1 cellular context compared by ENCODE assay signal in genomic region chr12:14554281-14555008, GRCh38.
TF ChIP-seq lines count a peak whose summit lies in the region.

No MANE protein-coding gene starts in this region.

TF ChIP-seq in GM23338, 12 proteins besides CTCF, POLR2A, EP300 and RAD21 (continued from another document):
- no peak for TF ChIP-seq ZNF462 (CRISPR knock-in tag; IDR thresholded peaks at IDR 0.05)
- TF ChIP-seq POLR2AphosphoS5 (IDR thresholded peaks at IDR 0.05; ENCODE audit: low read depth), result no peak
- TF ChIP-seq STAT1 (IDR thresholded peaks at IDR 0.05; ENCODE audit: unreplicated experiment), result no peak
- no peak for TF ChIP-seq ETS1 (IDR thresholded peaks at IDR 0.05)
- no peak for TF ChIP-seq EZH2phosphoT487 (IDR thresholded peaks at IDR 0.05; ENCODE audit: unreplicated experiment)
- no peak for TF ChIP-seq EZH2 (IDR thresholded peaks at IDR 0.05; ENCODE audit: low read depth, unreplicated experiment)
